Comparison of ENCODE assay signal across 1 cellular context in the genomic region with DNA sequence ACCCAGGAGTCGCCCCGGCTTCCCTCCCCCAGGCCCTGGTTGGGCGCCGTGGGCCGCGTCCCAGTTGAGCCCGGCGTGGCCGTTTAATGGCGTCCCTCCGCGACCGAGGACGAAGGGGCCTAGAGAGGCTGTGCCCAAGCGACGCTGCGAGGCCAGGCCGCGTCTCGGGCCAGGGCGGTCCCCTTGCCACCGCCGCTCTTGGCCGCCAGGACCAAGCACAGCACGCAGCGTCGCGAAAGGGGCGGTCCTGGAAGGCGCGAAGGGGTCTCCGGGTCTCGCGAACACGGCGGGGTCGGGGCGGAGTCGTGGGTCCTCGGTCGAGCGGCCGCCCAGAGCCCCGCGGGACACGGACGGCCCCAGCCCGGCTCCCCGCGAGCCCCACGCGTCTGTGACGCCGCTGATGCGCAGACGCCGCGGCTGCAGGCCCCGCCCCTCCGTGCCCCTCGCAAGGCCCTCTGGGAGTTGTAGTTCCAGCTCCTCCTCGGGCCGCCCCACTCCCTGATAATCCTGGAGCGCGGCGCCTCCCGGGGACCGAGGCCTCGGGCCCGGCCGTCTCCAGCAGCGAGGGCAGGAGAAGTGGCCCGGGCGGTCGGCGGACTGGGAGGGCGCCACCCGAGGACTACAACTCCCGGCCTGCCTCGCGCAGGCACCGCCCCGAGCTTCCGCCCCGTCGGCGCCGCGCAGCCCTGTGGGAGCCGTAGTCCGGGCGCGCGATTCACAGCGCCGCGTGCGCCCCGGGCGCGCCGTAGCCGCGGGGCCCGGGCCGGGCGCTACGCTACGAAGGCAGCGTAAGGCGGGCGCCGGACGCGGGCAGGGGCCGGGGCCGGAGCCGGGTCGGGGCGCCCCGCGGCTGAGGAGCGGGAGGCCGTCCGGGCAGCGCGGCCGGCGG.
TF ChIP-seq lines count a peak whose summit lies in the region.

A gene (plus strand): TSS at position 698 of the 889 bp plus-strand sequence. CDS start 19,127 bp downstream, outside the sequence.

TF ChIP-seq in HepG2, 621 proteins besides CTCF, POLR2A, EP300 and RAD21 (continued from another document and continues in another):
- TF ChIP-seq CHD2 (IDR thresholded peaks at IDR 0.05; ENCODE audit: low read depth, low read length) (peak; percentile 73), TCF7 (IDR thresholded peaks at IDR 0.05; ENCODE audit: low read depth) (no peak), ZSCAN30 (CRISPR knock-in tag; IDR thresholded peaks at IDR 0.05) (no peak), ZNF773 (CRISPR knock-in tag; IDR thresholded peaks at IDR 0.05; ENCODE audit: borderline replicate concordance) (peak; percentile 34; the same call in 1 of the 2 replicates), ZKSCAN5 (CRISPR knock-in tag; IDR thresholded peaks at IDR 0.05) (no peak), GATAD1 (CRISPR knock-in tag; IDR thresholded peaks at IDR 0.05) (peak; percentile 58; the same call in 1 of the 2 replicates), ZNF329 (CRISPR knock-in tag; IDR thresholded peaks at IDR 0.05; ENCODE audit: low read depth) (no peak), ZNF354B (CRISPR knock-in tag; IDR thresholded peaks at IDR 0.05) (no peak), AKAP8 (CRISPR knock-in tag; IDR thresholded peaks at IDR 0.05) (peak; percentile 84), ZNF607 (CRISPR knock-in tag; IDR thresholded peaks at IDR 0.05; ENCODE audit: borderline replicate concordance) (peak; percentile 37; the same call in 1 of the 2 replicates), SRY (CRISPR knock-in tag; IDR thresholded peaks at IDR 0.05) (0 out of 2 replicates have a peak, but pooled peaks have one; percentile 82), RORA (CRISPR knock-in tag; IDR thresholded peaks at IDR 0.05) (no peak), TSC22D2 (CRISPR knock-in tag; IDR thresholded peaks at IDR 0.05; ENCODE audit: borderline replicate concordance) (no peak), ZNF543 (CRISPR knock-in tag; IDR thresholded peaks at IDR 0.05) (0 out of 2 replicates have a peak, but pooled peaks have one; percentile 18), KLF6 (CRISPR knock-in tag; IDR thresholded peaks at IDR 0.05) (0 out of 2 replicates have a peak, but pooled peaks have one; percentile 31), ATF7-NPFF (CRISPR knock-in tag; IDR thresholded peaks at IDR 0.05; ENCODE audit: low read depth) (peak; percentile 48; the same call in 1 of the 2 replicates), GABPA (IDR thresholded peaks at IDR 0.05; ENCODE audit: low read depth, low read length) (peak; percentile 82), GABPA (CRISPR knock-in tag; IDR thresholded peaks at IDR 0.05; ENCODE audit: low read depth) (peak; percentile 76), SMAD3 (CRISPR knock-in tag; IDR thresholded peaks at IDR 0.05) (no peak), TOE1 (CRISPR knock-in tag; IDR thresholded peaks at IDR 0.05) (0 out of 2 replicates have a peak, but pooled peaks have one; percentile 21), JUND (CRISPR knock-in tag; IDR thresholded peaks at IDR 0.05) (no peak), MAFG (CRISPR knock-in tag; IDR thresholded peaks at IDR 0.05) (no peak), SOX6 (IDR thresholded peaks at IDR 0.05) (no peak), SOX6 (CRISPR knock-in tag; IDR thresholded peaks at IDR 0.05) (peak; percentile 23; the same call in 1 of the 2 replicates), LCORL (IDR thresholded peaks at IDR 0.05) (no peak), LCORL (CRISPR knock-in tag; IDR thresholded peaks at IDR 0.05) (no peak), ZNF33A (CRISPR knock-in tag; IDR thresholded peaks at IDR 0.05; ENCODE audit: borderline replicate concordance) (no peak), ZNF12 (CRISPR knock-in tag; IDR thresholded peaks at IDR 0.05) (peak; percentile 23; the same call in 1 of the 2 replicates), ZNF136 (CRISPR knock-in tag; IDR thresholded peaks at IDR 0.05; ENCODE audit: low read depth) (no peak), THYN1 (CRISPR knock-in tag; IDR thresholded peaks at IDR 0.05; ENCODE audit: borderline replicate concordance, low read depth) (no peak), TCF7L2 (IDR thresholded peaks at IDR 0.05; ENCODE audit: low read depth, low read length) (no peak)
- TF ChIP-seq, protein P1, sequence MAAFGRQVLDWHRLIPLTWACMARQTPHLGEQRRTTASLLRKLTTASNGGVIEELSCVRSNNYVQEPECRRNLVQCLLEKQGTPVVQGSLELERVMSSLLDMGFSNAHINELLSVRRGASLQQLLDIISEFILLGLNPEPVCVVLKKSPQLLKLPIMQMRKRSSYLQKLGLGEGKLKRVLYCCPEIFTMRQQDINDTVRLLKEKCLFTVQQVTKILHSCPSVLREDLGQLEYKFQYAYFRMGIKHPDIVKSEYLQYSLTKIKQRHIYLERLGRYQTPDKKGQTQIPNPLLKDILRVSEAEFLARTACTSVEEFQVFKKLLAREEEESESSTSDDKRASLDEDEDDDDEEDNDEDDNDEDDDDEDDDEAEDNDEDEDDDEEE (CRISPR knock-in tag; IDR thresholded peaks at IDR 0.05) = peak; percentile 89
- TF ChIP-seq, protein P2, sequence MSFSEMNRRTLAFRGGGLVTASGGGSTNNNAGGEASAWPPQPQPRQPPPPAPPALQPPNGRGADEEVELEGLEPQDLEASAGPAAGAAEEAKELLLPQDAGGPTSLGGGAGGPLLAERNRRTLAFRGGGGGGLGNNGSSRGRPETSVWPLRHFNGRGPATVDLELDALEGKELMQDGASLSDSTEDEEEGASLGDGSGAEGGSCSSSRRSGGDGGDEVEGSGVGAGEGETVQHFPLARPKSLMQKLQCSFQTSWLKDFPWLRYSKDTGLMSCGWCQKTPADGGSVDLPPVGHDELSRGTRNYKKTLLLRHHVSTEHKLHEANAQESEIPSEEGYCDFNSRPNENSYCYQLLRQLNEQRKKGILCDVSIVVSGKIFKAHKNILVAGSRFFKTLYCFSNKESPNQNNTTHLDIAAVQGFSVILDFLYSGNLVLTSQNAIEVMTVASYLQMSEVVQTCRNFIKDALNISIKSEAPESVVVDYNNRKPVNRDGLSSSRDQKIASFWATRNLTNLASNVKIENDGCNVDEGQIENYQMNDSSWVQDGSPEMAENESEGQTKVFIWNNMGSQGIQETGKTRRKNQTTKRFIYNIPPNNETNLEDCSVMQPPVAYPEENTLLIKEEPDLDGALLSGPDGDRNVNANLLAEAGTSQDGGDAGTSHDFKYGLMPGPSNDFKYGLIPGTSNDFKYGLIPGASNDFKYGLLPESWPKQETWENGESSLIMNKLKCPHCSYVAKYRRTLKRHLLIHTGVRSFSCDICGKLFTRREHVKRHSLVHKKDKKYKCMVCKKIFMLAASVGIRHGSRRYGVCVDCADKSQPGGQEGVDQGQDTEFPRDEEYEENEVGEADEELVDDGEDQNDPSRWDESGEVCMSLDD (CRISPR knock-in tag; IDR thresholded peaks at IDR 0.05; ENCODE audit: borderline replicate concordance) = peak; percentile 50; the same call in 1 of the 2 replicates
- TF ChIP-seq, protein P3, sequence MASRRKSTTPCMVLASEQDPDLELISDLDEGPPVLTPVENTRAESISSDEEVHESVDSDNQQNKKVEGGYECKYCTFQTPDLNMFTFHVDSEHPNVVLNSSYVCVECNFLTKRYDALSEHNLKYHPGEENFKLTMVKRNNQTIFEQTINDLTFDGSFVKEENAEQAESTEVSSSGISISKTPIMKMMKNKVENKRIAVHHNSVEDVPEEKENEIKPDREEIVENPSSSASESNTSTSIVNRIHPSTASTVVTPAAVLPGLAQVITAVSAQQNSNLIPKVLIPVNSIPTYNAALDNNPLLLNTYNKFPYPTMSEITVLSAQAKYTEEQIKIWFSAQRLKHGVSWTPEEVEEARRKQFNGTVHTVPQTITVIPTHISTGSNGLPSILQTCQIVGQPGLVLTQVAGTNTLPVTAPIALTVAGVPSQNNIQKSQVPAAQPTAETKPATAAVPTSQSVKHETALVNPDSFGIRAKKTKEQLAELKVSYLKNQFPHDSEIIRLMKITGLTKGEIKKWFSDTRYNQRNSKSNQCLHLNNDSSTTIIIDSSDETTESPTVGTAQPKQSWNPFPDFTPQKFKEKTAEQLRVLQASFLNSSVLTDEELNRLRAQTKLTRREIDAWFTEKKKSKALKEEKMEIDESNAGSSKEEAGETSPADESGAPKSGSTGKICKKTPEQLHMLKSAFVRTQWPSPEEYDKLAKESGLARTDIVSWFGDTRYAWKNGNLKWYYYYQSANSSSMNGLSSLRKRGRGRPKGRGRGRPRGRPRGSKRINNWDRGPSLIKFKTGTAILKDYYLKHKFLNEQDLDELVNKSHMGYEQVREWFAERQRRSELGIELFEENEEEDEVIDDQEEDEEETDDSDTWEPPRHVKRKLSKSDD (CRISPR knock-in tag; IDR thresholded peaks at IDR 0.05; ENCODE audit: low read depth) = peak; percentile 71; the same call in 1 of the 2 replicates
- TF ChIP-seq, protein P4, sequence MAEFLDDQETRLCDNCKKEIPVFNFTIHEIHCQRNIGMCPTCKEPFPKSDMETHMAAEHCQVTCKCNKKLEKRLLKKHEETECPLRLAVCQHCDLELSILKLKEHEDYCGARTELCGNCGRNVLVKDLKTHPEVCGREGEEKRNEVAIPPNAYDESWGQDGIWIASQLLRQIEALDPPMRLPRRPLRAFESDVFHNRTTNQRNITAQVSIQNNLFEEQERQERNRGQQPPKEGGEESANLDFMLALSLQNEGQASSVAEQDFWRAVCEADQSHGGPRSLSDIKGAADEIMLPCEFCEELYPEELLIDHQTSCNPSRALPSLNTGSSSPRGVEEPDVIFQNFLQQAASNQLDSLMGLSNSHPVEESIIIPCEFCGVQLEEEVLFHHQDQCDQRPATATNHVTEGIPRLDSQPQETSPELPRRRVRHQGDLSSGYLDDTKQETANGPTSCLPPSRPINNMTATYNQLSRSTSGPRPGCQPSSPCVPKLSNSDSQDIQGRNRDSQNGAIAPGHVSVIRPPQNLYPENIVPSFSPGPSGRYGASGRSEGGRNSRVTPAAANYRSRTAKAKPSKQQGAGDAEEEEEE (CRISPR knock-in tag; IDR thresholded peaks at IDR 0.05; ENCODE audit: borderline replicate concordance) = no peak
- TF ChIP-seq, protein P5, sequence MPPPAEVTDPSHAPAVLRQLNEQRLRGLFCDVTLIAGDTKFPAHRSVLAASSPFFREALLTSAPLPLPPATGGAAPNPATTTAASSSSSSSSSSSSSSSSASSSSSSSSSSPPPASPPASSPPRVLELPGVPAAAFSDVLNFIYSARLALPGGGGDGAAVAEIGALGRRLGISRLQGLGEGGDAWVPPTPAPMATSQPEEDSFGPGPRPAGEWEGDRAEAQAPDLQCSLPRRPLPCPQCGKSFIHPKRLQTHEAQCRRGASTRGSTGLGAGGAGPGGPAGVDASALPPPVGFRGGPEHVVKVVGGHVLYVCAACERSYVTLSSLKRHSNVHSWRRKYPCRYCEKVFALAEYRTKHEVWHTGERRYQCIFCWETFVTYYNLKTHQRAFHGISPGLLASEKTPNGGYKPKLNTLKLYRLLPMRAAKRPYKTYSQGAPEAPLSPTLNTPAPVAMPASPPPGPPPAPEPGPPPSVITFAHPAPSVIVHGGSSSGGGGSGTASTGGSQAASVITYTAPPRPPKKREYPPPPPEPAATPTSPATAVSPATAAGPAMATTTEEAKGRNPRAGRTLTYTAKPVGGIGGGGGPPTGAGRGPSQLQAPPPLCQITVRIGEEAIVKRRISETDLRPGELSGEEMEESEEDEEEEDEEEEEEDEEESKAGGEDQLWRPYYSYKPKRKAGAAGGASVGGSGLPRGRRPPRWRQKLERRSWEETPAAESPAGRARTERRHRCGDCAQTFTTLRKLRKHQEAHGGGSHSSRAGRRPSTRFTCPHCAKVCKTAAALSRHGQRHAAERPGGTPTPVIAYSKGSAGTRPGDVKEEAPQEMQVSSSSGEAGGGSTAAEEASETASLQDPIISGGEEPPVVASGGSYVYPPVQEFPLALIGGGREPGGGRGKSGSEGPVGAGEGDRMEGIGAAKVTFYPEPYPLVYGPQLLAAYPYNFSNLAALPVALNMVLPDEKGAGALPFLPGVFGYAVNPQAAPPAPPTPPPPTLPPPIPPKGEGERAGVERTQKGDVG (CRISPR knock-in tag; IDR thresholded peaks at IDR 0.05; ENCODE audit: borderline replicate concordance) = no peak
- TF ChIP-seq, protein P6, sequence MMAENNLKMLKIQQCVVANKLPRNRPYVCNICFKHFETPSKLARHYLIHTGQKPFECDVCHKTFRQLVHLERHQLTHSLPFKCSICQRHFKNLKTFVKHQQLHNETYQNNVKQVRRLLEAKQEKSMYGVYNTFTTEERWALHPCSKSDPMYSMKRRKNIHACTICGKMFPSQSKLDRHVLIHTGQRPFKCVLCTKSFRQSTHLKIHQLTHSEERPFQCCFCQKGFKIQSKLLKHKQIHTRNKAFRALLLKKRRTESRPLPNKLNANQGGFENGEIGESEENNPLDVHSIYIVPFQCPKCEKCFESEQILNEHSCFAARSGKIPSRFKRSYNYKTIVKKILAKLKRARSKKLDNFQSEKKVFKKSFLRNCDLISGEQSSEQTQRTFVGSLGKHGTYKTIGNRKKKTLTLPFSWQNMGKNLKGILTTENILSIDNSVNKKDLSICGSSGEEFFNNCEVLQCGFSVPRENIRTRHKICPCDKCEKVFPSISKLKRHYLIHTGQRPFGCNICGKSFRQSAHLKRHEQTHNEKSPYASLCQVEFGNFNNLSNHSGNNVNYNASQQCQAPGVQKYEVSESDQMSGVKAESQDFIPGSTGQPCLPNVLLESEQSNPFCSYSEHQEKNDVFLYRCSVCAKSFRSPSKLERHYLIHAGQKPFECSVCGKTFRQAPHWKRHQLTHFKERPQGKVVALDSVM (CRISPR knock-in tag; IDR thresholded peaks at IDR 0.05) = no peak; the same call in 1 of the 2 replicates
- TF ChIP-seq, protein P7, sequence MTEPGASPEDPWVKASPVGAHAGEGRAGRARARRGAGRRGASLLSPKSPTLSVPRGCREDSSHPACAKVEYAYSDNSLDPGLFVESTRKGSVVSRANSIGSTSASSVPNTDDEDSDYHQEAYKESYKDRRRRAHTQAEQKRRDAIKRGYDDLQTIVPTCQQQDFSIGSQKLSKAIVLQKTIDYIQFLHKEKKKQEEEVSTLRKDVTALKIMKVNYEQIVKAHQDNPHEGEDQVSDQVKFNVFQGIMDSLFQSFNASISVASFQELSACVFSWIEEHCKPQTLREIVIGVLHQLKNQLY (CRISPR knock-in tag; IDR thresholded peaks at IDR 0.05) = no peak
- TF ChIP-seq, protein P8, sequence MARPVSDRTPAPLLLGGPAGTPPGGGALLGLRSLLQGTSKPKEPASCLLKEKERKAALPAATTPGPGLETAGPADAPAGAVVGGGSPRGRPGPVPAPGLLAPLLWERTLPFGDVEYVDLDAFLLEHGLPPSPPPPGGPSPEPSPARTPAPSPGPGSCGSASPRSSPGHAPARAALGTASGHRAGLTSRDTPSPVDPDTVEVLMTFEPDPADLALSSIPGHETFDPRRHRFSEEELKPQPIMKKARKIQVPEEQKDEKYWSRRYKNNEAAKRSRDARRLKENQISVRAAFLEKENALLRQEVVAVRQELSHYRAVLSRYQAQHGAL (CRISPR knock-in tag; IDR thresholded peaks at IDR 0.05; ENCODE audit: not compliant biosample characterization) = peak; percentile 76
